In the genomic region with DNA sequence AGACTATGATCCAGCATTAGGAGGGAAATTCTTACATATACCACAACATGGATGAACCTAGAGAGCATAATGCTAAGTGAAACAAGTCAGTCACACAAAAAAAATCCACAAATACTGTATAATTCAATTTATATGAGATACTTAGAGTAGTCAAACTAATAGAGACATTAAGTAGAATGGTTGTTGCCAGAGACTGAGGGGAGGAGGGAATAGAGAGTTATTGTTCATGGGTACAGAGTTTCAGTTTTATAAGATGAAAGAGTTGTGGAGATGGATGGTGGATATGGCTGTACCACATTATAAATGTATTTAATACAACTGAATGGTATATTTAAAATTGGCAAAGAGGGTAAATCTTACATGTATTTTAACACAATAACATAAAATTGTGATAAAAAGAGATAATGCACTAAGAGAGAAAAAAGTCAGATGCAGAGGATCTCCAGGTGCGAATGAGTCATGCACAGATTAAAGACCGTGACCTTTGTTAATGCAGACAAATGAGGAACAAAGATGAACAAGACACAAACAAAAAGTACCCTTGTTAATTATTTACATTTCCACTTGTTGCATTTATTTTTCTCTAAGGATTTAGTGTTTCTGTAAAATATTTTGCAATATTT, we compare ENCODE assay signal across 9 cellular contexts.
DNase-seq lines count a peak whose midpoint lies in the region; ATAC-seq lines count a peak whose summit lies in the region.
"Had no signal": no experiment of that assay in that cellular context is flagged by ENCODE, and none has a peak within 500 bp of the region (broad histone marks: within the 10 kb centered on the region; RNA-seq: fewer than 3 reads in every experiment).

No MANE protein-coding gene starts in this region.

- H3K4me3 Mint-ChIP-seq in stimulated activated naive B cell treated with anti-CD40 and anti-IgM and Interleukin-4, amounts not matched to agents 10 μg/mL and 1 μg/mL and 100 μg/mL, for 72 hours: no peak overlapping the region
- no peak overlapping the region for H3K4me3 Mint-ChIP-seq in naive thymus-derived CD8-positive, alpha-beta T cell
- H3K4me3 Mint-ChIP-seq: activated naive CD8-positive, alpha-beta T cell treated with anti-CD3 and anti-CD28 coated beads, Interleukin-2, amount 10 ng/mL, durations not matched to agents 7 days and 5 days; T-helper 2 cell treated with Interferon-gamma antibody and Interleukin-4, amounts not matched to agents 5 μg/mL and 100 μg/mL, for 36 hours had no signal

- H3K36me3 Mint-ChIP-seq in stimulated activated naive B cell treated with anti-CD40 and anti-IgM and Interleukin-4, amounts not matched to agents 10 μg/mL and 1 μg/mL and 100 μg/mL, for 72 hours: no peaks in the 10 kb centered on the region
- H3K36me3 Mint-ChIP-seq in naive thymus-derived CD8-positive, alpha-beta T cell: peaks cover 0 to 5% (median 0%) of the 10 kb centered on the region in 3 donors
- H3K36me3 Mint-ChIP-seq: activated naive CD8-positive, alpha-beta T cell treated with anti-CD3 and anti-CD28 coated beads, Interleukin-2, amount 10 ng/mL, durations not matched to agents 7 days and 5 days had no signal

- ATAC-seq in GM19023 (IDR thresholded peaks at IDR 0.05; ENCODE audit: unreplicated experiment) (peak; percentile 87), GM21723 (IDR thresholded peaks at IDR 0.05; ENCODE audit: unreplicated experiment) (peak; percentile 86), HG03103 (IDR thresholded peaks at IDR 0.05; ENCODE audit: low read depth, unreplicated experiment) (peak; percentile 71), HG03045 (IDR thresholded peaks at IDR 0.05; ENCODE audit: unreplicated experiment) (no peak)
- ATAC-seq in stimulated activated naive B cell treated with anti-CD40 and anti-IgM and Interleukin-4, amounts not matched to agents 10 μg/mL and 1 μg/mL and 100 μg/mL, for 72 hours (replicated peaks): peak; percentile 92 to 95
- no peak for ATAC-seq in naive thymus-derived CD8-positive, alpha-beta T cell

- POLR2A ChIA-PET in naive thymus-derived CD8-positive, alpha-beta T cell (lab: Charles Lee): no interaction called here

- no peak overlapping the region for H3K27ac Mint-ChIP-seq in stimulated activated naive B cell treated with anti-CD40 and anti-IgM and Interleukin-4, amounts not matched to agents 10 μg/mL and 1 μg/mL and 100 μg/mL, for 72 hours
- H3K27ac Mint-ChIP-seq in naive thymus-derived CD8-positive, alpha-beta T cell: no peak overlapping the region
- H3K27ac Mint-ChIP-seq: activated naive CD8-positive, alpha-beta T cell treated with anti-CD3 and anti-CD28 coated beads, Interleukin-2, amount 10 ng/mL, durations not matched to agents 7 days and 5 days; T-helper 2 cell treated with Interferon-gamma antibody and Interleukin-4, amounts not matched to agents 5 μg/mL and 100 μg/mL, for 36 hours had no signal

- no peak for DNase-seq in stimulated activated naive B cell treated with anti-CD40 and anti-IgM and Interleukin-4, amounts not matched to agents 10 μg/mL and 1 μg/mL and 100 μg/mL, for 72 hours
- DNase-seq in naive thymus-derived CD8-positive, alpha-beta T cell: no peak
- no peak for DNase-seq in epidermal melanocyte (ENCODE audit: insufficient read length, low spot score)
- DNase-seq: activated naive CD8-positive, alpha-beta T cell treated with anti-CD3 and anti-CD28 coated beads, Interleukin-2, amount 10 ng/mL, durations not matched to agents 7 days and 5 days had no signal

- peaks cover 1 to 6% of the 10 kb centered on the region in 2 donors for H3K4me1 Mint-ChIP-seq in stimulated activated naive B cell treated with anti-CD40 and anti-IgM and Interleukin-4, amounts not matched to agents 10 μg/mL and 1 μg/mL and 100 μg/mL, for 72 hours
- no peaks in the 10 kb centered on the region for H3K4me1 Mint-ChIP-seq in naive thymus-derived CD8-positive, alpha-beta T cell
- H3K4me1 Mint-ChIP-seq: activated naive CD8-positive, alpha-beta T cell treated with anti-CD3 and anti-CD28 coated beads, Interleukin-2, amount 10 ng/mL, durations not matched to agents 7 days and 5 days had no signal

- peaks cover 0 to 2% of the 10 kb centered on the region in 2 donors for H3K9me3 Mint-ChIP-seq in stimulated activated naive B cell treated with anti-CD40 and anti-IgM and Interleukin-4, amounts not matched to agents 10 μg/mL and 1 μg/mL and 100 μg/mL, for 72 hours
- peaks cover 0 to 18% (median 6%) of the 10 kb centered on the region in 9 donors for H3K9me3 Mint-ChIP-seq in naive thymus-derived CD8-positive, alpha-beta T cell

- peaks cover 0 to 6% of the 10 kb centered on the region in 2 donors for H3K27me3 Mint-ChIP-seq in stimulated activated naive B cell treated with anti-CD40 and anti-IgM and Interleukin-4, amounts not matched to agents 10 μg/mL and 1 μg/mL and 100 μg/mL, for 72 hours
- peaks cover 0 to 19% (median 5%) of the 10 kb centered on the region in 5 donors for H3K27me3 Mint-ChIP-seq in naive thymus-derived CD8-positive, alpha-beta T cell
- H3K27me3 Mint-ChIP-seq: activated naive CD8-positive, alpha-beta T cell treated with anti-CD3 and anti-CD28 coated beads, Interleukin-2, amount 10 ng/mL, durations not matched to agents 7 days and 5 days had no signal

Comparison
In these comparisons a context has a peak if more than half of its experiments do, and no peak if none do; other contexts are left out.
1. ATAC-seq: peak in GM19023 (single experiment), GM21723 (single experiment), HG03103 (single experiment) and stimulated activated naive B cell treated with anti-CD40 and anti-IgM and Interleukin-4, amounts not matched to agents 10 μg/mL and 1 μg/mL and 100 μg/mL, for 72 hours (2 of 2); none in naive thymus-derived CD8-positive, alpha-beta T cell (0 of 2) and HG03045 (single experiment).